Comparison of ENCODE assay signal across 28 cellular contexts in the genomic region with DNA sequence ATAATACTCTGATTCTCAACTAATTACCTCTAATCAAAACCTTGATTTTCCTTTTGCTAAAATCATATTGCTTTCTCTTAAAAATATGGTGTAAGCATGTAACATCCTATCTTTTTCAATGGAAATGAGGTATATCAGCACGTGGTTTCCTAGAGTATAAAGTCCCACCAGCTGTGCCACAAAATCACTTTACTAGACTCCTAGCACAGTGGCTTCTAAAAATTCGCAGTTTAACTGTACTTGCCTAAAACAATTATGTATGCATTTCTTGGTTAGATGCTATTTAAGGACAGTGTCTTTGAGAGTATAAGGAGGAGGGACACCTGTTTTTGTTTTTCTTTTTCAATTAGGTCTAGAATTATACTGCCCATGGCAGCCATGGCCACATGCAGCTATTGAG.
"Had no signal": no experiment of that assay in that cellular context is flagged by ENCODE, and none has a peak within 500 bp of the region (broad histone marks: within the 10 kb centered on the region; RNA-seq: fewer than 3 reads in every experiment).

No MANE protein-coding gene starts in this region.

- ATAC-seq: activated CD8-positive, alpha-beta T cell treated with anti-CD3 and anti-CD28 coated beads for 36 hours; activated naive CD8-positive, alpha-beta T cell treated with anti-CD3 and anti-CD28 coated beads, Interleukin-2, amount 50 U/mL, for 24 hours had no signal

- DNase-seq: activated B cell treated with CpG ODN at 0.5 μM for 24 hours; activated CD4-positive, alpha-beta memory T cell treated with anti-CD3 and anti-CD28 coated beads for 36 hours; activated CD4-positive, alpha-beta T cell treated with anti-CD3 and anti-CD28 coated beads for 4 hours; activated CD4-positive, alpha-beta T cell treated with anti-CD3 and anti-CD28 coated beads, Interleukin-2, amount 10 ng/mL, durations not matched to agents 24 days and 14 days; activated CD4-positive, alpha-beta T cell treated with anti-CD3 and anti-CD28 coated beads, Interleukin-2, amount 50 U/mL, for 1 hour; activated CD4-positive, alpha-beta T cell treated with anti-CD3 and anti-CD28 coated beads, Interleukin-2, amount 50 U/mL, for 4 hours; activated CD4-positive, CD25-positive, alpha-beta regulatory T cell treated with anti-CD3 and anti-CD28 coated beads, Interleukin-2, amount 50 U/mL, for 72 hours; activated CD8-positive, alpha-beta memory T cell treated with anti-CD3 and anti-CD28 coated beads, Interleukin-2, amount 50 U/mL, for 4 hours; activated CD8-positive, alpha-beta T cell treated with anti-CD3 and anti-CD28 coated beads for 36 hours; activated effector memory CD4-positive, alpha-beta T cell treated with Interleukin-2 at 50 U/mL for 16 hours; activated gamma-delta T cell; activated naive CD4-positive, alpha-beta T cell treated with anti-CD3 and anti-CD28 coated beads, Interleukin-2, amount 10 ng/mL, durations not matched to agents 7 days and 5 days; activated naive CD4-positive, alpha-beta T cell treated with Interleukin-2 at 50 U/mL for 16 hours; activated naive CD8-positive, alpha-beta T cell treated with anti-CD3 and anti-CD28 coated beads, Interleukin-2, amount 10 ng/mL, durations not matched to agents 7 days and 5 days; activated naive CD8-positive, alpha-beta T cell treated with anti-CD3 and anti-CD28 coated beads, Interleukin-2, amount 50 U/mL, for 24 hours; activated T-cell treated with anti-CD3 and anti-CD28 coated beads, Interleukin-2, amount 50 U/mL, for 24 hours; activated T-cell treated with anti-CD3 and anti-CD28 coated beads, Interleukin-2, amount 50 U/mL, for 48 hours; amygdala; anterior cingulate cortex; caudate nucleus; cerebellar nuclear complex; T-helper 1 cell; T-helper 9 cell had no signal

- FAIRE-seq: bronchial epithelial cell, TTC549 had no signal

- H3K36me3 ChIP-seq: ascending aorta, cardiac muscle cell had no signal

- H3K9me3 ChIP-seq: ascending aorta had no signal

- H3K4me1 ChIP-seq: ascending aorta had no signal

- H3K27ac ChIP-seq: ascending aorta, cardiac muscle cell, VCaP had no signal

- H3K4me3 ChIP-seq: ascending aorta, cardiac muscle cell had no signal

- H3K27me3 ChIP-seq: ascending aorta, cardiac muscle cell had no signal
